In the genomic region with DNA sequence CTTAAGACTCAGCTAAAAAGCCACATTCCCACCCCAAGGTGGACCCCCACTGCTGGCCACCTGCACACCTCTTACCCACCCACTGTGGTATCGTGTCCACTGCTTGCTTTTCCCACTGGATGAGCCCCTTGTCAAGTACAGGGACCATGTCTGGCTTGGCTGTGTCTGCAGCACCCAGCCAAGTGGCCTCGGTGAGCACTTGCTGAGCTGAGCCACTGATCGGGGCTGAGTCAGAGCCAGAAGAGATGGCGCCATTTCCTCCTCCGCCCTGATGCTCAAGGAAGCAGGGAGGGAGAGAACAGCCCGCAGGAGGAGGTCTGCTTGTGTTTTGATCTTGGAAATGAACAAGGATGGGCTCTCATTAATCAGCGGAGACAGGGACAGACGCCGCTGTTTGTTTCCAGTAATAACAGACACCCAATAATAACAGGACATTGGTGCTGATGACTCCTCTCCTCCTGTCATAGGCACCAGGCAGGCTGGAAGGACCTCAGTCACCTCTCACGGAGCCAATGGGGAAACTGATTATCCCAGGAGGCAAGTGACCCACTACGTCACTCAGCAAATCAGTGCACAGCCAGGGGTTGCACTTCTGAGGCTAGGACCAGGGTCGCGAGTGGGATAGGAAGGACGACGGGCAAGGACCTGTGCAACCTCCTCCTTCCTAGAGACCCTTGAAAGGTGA, we compare ENCODE assay signal across 15 cellular contexts.
DNase-seq lines count a peak whose midpoint lies in the region; ATAC-seq and TF ChIP-seq lines count a peak whose summit lies in the region.
"Had no signal": no experiment of that assay in that cellular context is flagged by ENCODE, and none has a peak within 500 bp of the region (broad histone marks: within the 10 kb centered on the region; RNA-seq: fewer than 3 reads in every experiment).

No MANE protein-coding gene starts in this region.

- H3K27ac Mint-ChIP-seq in WTC11, result no peak overlapping the region
- H3K27ac Mint-ChIP-seq: activated T-helper 2 cell treated with anti-CD3 and anti-CD28 coated beads, Interferon-gamma antibody, Interleukin-2, Interleukin-4, amounts not matched to agents 10 μg/mL and 5 μg/mL and 100 μg/mL, durations not matched to agents 14 hours and 24 hours and 36 hours; T-helper 17 cell had no signal

- no peak overlapping the region for H2BK12ac ChIP-seq in neuronal stem cell (ENCODE audit: low read length)

- no peak overlapping the region for H3K56ac ChIP-seq in IMR-90 (ENCODE audit: extremely low read depth, insufficient read depth, low read length)

- dilution Hi-C loops in IMR-90 (cut with HindIII; ENCODE audit: low sequenced_read_pairs, unreplicated experiment), result no loop called here

- H3K36me3 ChIP-seq in IMR-90 (ENCODE audit: control insufficient read depth, insufficient read depth, low read length), result no peaks in the 10 kb centered on the region
- no peaks in the 10 kb centered on the region for H3K36me3 ChIP-seq in neuronal stem cell (replicated peaks in 1 of 2; ENCODE audit: control insufficient read depth in 2 of 2, insufficient read depth in 2 of 2, low read length in 2 of 2)
- H3K36me3 ChIP-seq: neural progenitor cell had no signal

- no peaks in the 10 kb centered on the region for H3K79me1 ChIP-seq in IMR-90 (ENCODE audit: low read depth in 1 of 2, low read length in 2 of 2)
- no peaks in the 10 kb centered on the region for H3K79me1 ChIP-seq in neuronal stem cell (ENCODE audit: low read depth, low read length)

- peaks cover 4% of the 10 kb centered on the region; the same call in 1 of the 2 replicates for H3K9me3 Mint-ChIP-seq in WTC11
- H3K9me3 Mint-ChIP-seq: activated T-helper 2 cell treated with anti-CD3 and anti-CD28 coated beads, Interferon-gamma antibody, Interleukin-2, Interleukin-4, amounts not matched to agents 10 μg/mL and 5 μg/mL and 100 μg/mL, durations not matched to agents 14 hours and 24 hours and 36 hours had no signal

- in situ Hi-C loops in IMR-90 (cut with MboI; ENCODE audit: low sequenced_read_pairs), result no loop called here

- H2BK120ac ChIP-seq in IMR-90 (ENCODE audit: low read depth, low read length) (no peak overlapping the region), neuronal stem cell (ENCODE audit: low read depth, low read length) (no peak overlapping the region)

- WGBS in IMR-90 (ENCODE audit: extremely low coverage in 2 of 2, insufficient read length in 1 of 2), 2 experiments, result 48% methylated on average over 3 of the region's 15 CpGs; no CpG with 5 or more reads in 1 of the 2 experiments
- no CpG with 5 or more reads among the region's 15 CpGs for WGBS in neuronal stem cell (ENCODE audit: extremely low coverage in 2 of 2, insufficient read length in 2 of 2, insufficient replicate concordance in 1 of 2), 2 donors

- H3K9ac ChIP-seq in IMR-90 (ENCODE audit: low read depth, low read length) (no peak overlapping the region), neuronal stem cell (ENCODE audit: low read depth, low read length, poor library complexity) (no peak overlapping the region)
- H3K9ac ChIP-seq: neural progenitor cell had no signal

- H2BK15ac ChIP-seq in IMR-90 (ENCODE audit: low read depth, low read length) (no peak overlapping the region), neuronal stem cell (ENCODE audit: low read length) (no peak overlapping the region)

- no peak overlapping the region; the same call in 1 of the 2 replicates for H4K91ac ChIP-seq in IMR-90 (ENCODE audit: insufficient read depth, low read depth, low read length)
- H4K91ac ChIP-seq in neuronal stem cell (ENCODE audit: low read depth, low read length, poor library complexity), result no peak overlapping the region

- POLR2A ChIA-PET in IMR-90 (lab: Charles Lee; ENCODE audit: unreplicated experiment) (no interaction called here), WTC11 (lab: Charles Lee) (no interaction called here)

- H3K4me2 ChIP-seq in IMR-90 (ENCODE audit: low read depth, low read length) (no peak overlapping the region), neuronal stem cell (ENCODE audit: insufficient read depth, low read length, poor library complexity, severe bottlenecking) (no peak overlapping the region)
- H3K4me2 ChIP-seq: neural progenitor cell had no signal

- H3K18ac ChIP-seq in IMR-90 (ENCODE audit: low read depth, low read length) (no peak overlapping the region), neuronal stem cell (ENCODE audit: low read length) (peak overlapping the region; percentile 49)

- no peaks in the 10 kb centered on the region for H3K4me1 Mint-ChIP-seq in WTC11

- DNase-seq in COR-L47 (lab: John Stamatoyannopoulos, UW), result peak; percentile 29
- DNase-seq in IMR-90, result peak; percentile 32
- peak; percentile 32 for DNase-seq in ecto neural progenitor cell (ENCODE audit: low spot score)
- no peak for DNase-seq in neuronal stem cell (ENCODE audit: low spot score)
- no peak for DNase-seq in NCI-H226
- no peak for DNase-seq in SHP77 (lab: John Stamatoyannopoulos, UW)
- DNase-seq in WTC11 (ENCODE audit: low spot score), result no peak
- no peak for DNase-seq in Ammon's horn (ENCODE audit: low spot score)
- DNase-seq: NCI-H146, NCI-H510A, small intestine had no signal

- H3K4ac ChIP-seq in IMR-90 (ENCODE audit: low read depth, low read length) (no peak overlapping the region), neuronal stem cell (ENCODE audit: low read length) (no peak overlapping the region)

- H3K4me3 Mint-ChIP-seq in WTC11, result no peak overlapping the region
- H3K4me3 Mint-ChIP-seq: neural progenitor cell, T-helper 17 cell had no signal

- no peak for TF ChIP-seq POLR2A in IMR-90 (IDR thresholded peaks at IDR 0.05; ENCODE audit: low read depth, low read length)

- H3K4me3 ChIP-seq in IMR-90 (ENCODE audit: insufficient read depth, low read depth, low read length), result no peak overlapping the region
- no peak overlapping the region for H3K4me3 ChIP-seq in neuronal stem cell (ENCODE audit: low read length in 2 of 2)
- H3K4me3 ChIP-seq: body of pancreas, neural progenitor cell had no signal

- no peaks in the 10 kb centered on the region for H3K36me3 Mint-ChIP-seq in WTC11
- H3K36me3 Mint-ChIP-seq: neural progenitor cell had no signal

- peak; percentile 44 for ATAC-seq in IMR-90 (ENCODE audit: low read depth)
- ATAC-seq in WTC11, result no peak
- ATAC-seq: body of pancreas, T-helper 17 cell had no signal

- peaks cover 2% of the 10 kb centered on the region; the same call in 1 of the 2 replicates for H3K27me3 Mint-ChIP-seq in WTC11 (ENCODE audit: low read depth)

- peak overlapping the region in 1 of 2 experiments; percentile 9; a peak in 1 of 4 replicates for H4K8ac ChIP-seq in IMR-90 (ENCODE audit: low read depth in 2 of 2, low read length in 2 of 2)
- no peak overlapping the region for H4K8ac ChIP-seq in neuronal stem cell (ENCODE audit: low read depth, low read length)

- H2AK5ac ChIP-seq in IMR-90 (ENCODE audit: low read depth, low read length), result no peak overlapping the region
- H2AK5ac ChIP-seq in neuronal stem cell (ENCODE audit: low read depth, low read length), result no peak overlapping the region

- H2AK9ac ChIP-seq in IMR-90 (replicated peaks; ENCODE audit: low read depth, low read length, poor library complexity), result peak overlapping the region; percentile 37

- no TSS peak for BruUV-seq in IMR-90 (replicated peaks; lab: Mats Ljungman, UMichigan)

- CTCF ChIA-PET in IMR-90 (lab: Yijun Ruan, JAX) (no interaction called here), WTC11 (lab: Charles Lee) (interaction anchor here (0.9 kb wide), 1 partner anchor 590 kb away, joined by 4 read pairs; no protein-coding TSS in a partner anchor)

- intact Hi-C loops in IMR-90 (cut with micrococcal nuclease), result no loop called here

- no peak overlapping the region for H4K5ac ChIP-seq in IMR-90 (ENCODE audit: low read depth, low read length)

- H3K27ac ChIP-seq in IMR-90 (ENCODE audit: insufficient read depth, low read length) (no peak overlapping the region), neuronal stem cell (replicated peaks; ENCODE audit: low read length) (no peak overlapping the region)
- H3K27ac ChIP-seq: body of pancreas, neural progenitor cell had no signal

- no peaks in the 10 kb centered on the region for H3K9me1 ChIP-seq in IMR-90 (ENCODE audit: insufficient read depth, low read length)

- H3K4me1 ChIP-seq in IMR-90 (ENCODE audit: control insufficient read depth, insufficient read depth, low read length) (peaks cover 3% of the 10 kb centered on the region), neuronal stem cell (ENCODE audit: control insufficient read depth in 2 of 2, insufficient read depth in 1 of 2, low read depth in 1 of 2, low read length in 2 of 2) (peaks cover 8 to 11% of the 10 kb centered on the region in 2 donors)
- H3K4me1 ChIP-seq: body of pancreas had no signal

- H3K27me3 ChIP-seq in IMR-90 (ENCODE audit: control insufficient read depth, insufficient read depth, low read length) (peaks cover 21% of the 10 kb centered on the region), neuronal stem cell (ENCODE audit: control insufficient read depth in 3 of 3, insufficient read depth in 3 of 3, low read depth in 1 of 3, low read length in 3 of 3) (peaks cover 0 to 30% (median 0%) of the 10 kb centered on the region in 3 experiments)
- H3K27me3 ChIP-seq: body of pancreas, neural progenitor cell had no signal

- H2BK5ac ChIP-seq in IMR-90 (ENCODE audit: low read depth, low read length, poor library complexity, severe bottlenecking), result no peak overlapping the region
- H2BK5ac ChIP-seq in neuronal stem cell (ENCODE audit: low read length), result no peak overlapping the region

- H3K23ac ChIP-seq in IMR-90 (ENCODE audit: low read depth, low read length), result no peak overlapping the region
- no peak overlapping the region for H3K23ac ChIP-seq in neuronal stem cell (ENCODE audit: low read depth, low read length, poor library complexity)

- TF ChIP-seq RAD21 in IMR-90 (IDR thresholded peaks at IDR 0.05; ENCODE audit: low read length), result no peak

- H3K9me3 ChIP-seq in IMR-90 (ENCODE audit: control insufficient read depth, insufficient read depth, low read length), result peaks cover 2% of the 10 kb centered on the region; the same call in 1 of the 2 replicates
- H3K9me3 ChIP-seq in neuronal stem cell (replicated peaks in 1 of 2; ENCODE audit: control insufficient read depth in 2 of 2, insufficient read depth in 1 of 2, low read depth in 1 of 2, low read length in 2 of 2), result no peaks in the 10 kb centered on the region
- H3K9me3 ChIP-seq: body of pancreas had no signal

- H2AFZ ChIP-seq in IMR-90 (replicated peaks; ENCODE audit: low read length, poor library complexity) (peak overlapping the region; percentile 81), neuronal stem cell (ENCODE audit: low read length) (no peak overlapping the region)
- H2AFZ ChIP-seq: neural progenitor cell had no signal

- no peak overlapping the region for H2BK20ac ChIP-seq in IMR-90 (ENCODE audit: low read depth, low read length)

- no peaks in the 10 kb centered on the region for H4K20me1 ChIP-seq in IMR-90 (ENCODE audit: insufficient read depth, low read length)

- TF ChIP-seq CTCF in IMR-90 (conservative IDR thresholded peaks at IDR 0.05; ENCODE audit: low read depth, low read length) (no peak), WTC11 (IDR thresholded peaks at IDR 0.05) (no peak)

- no peak overlapping the region for H3K14ac ChIP-seq in IMR-90 (replicated peaks; ENCODE audit: low read depth, low read length)
- no peak overlapping the region for H3K14ac ChIP-seq in neuronal stem cell (ENCODE audit: low read length)

TF ChIP-seq in IMR-90, 13 proteins besides CTCF, POLR2A, EP300 and RAD21 (continues in another document):
- no peak for TF ChIP-seq CEBPB (IDR thresholded peaks at IDR 0.05; ENCODE audit: low read depth, low read length)

TF ChIP-seq in WTC11, 78 proteins besides CTCF, POLR2A, EP300 and RAD21 (continues in another document):
- TF ChIP-seq NFATC4 (CRISPR knock-in tag; IDR thresholded peaks at IDR 0.05), result no peak

Comparison
In these comparisons a context has a peak if more than half of its experiments do, and no peak if none do; other contexts are left out.
1. DNase-seq: peak in COR-L47 (single experiment), IMR-90 (single experiment) and ecto neural progenitor cell (single experiment); none in neuronal stem cell (single experiment), NCI-H226 (single experiment), SHP77 (0 of 2), WTC11 (single experiment) and Ammon's horn (single experiment).